Comparison of ENCODE assay signal across 13 cellular contexts in genomic region chr3:156687023-156687422, GRCh38. TPM values are rescaled to one million over a fixed set of nuclear protein-coding genes. Genes with fewer than 3 reads are reported as not detected.
DNase-seq lines count a peak whose midpoint lies in the region; ATAC-seq and TF ChIP-seq lines count a peak whose summit lies in the region.
"Had no signal": no experiment of that assay in that cellular context is flagged by ENCODE, and none has a peak within 500 bp of the region (broad histone marks: within the 10 kb centered on the region; RNA-seq: fewer than 3 reads in every experiment).

No MANE protein-coding gene starts in this region.

- peak; percentile 64 for ATAC-seq in CD8-positive, alpha-beta T cell
- ATAC-seq in GM19468 (IDR thresholded peaks at IDR 0.05; ENCODE audit: extremely low read depth, unreplicated experiment) (peak; percentile 11), HG02840 (IDR thresholded peaks at IDR 0.05; ENCODE audit: low FRiP score, unreplicated experiment) (no peak), HG03469 (IDR thresholded peaks at IDR 0.05; ENCODE audit: unreplicated experiment) (no peak), HG03521 (IDR thresholded peaks at IDR 0.05; ENCODE audit: unreplicated experiment) (no peak)
- ATAC-seq: upper lobe of right lung had no signal

- H3K79me2 ChIP-seq in MM.1S (ENCODE audit: low read length) = peaks cover 89% of the 10 kb centered on the region

- POLR2A ChIA-PET in CD8-positive, alpha-beta T cell (lab: Charles Lee) = no interaction called here

- TF ChIP-seq CTCF in CD8-positive, alpha-beta T cell (IDR thresholded peaks at IDR 0.05) = no peak
- no peak for TF ChIP-seq CTCF in MM.1S (IDR thresholded peaks at IDR 0.05; ENCODE audit: low read length)
- TF ChIP-seq CTCF in fibroblast of the aortic adventitia (IDR thresholded peaks at IDR 0.05; ENCODE audit: insufficient read depth, low read length) = no peak

- no peak overlapping the region for H3K4me3 ChIP-seq in CD8-positive, alpha-beta T cell (ENCODE audit: low read depth, low read length)
- H3K4me3 ChIP-seq in MM.1S (ENCODE audit: low read length) (no peak overlapping the region), fibroblast of the aortic adventitia (ENCODE audit: low read depth, low read length) (no peak overlapping the region)
- H3K4me3 ChIP-seq: pancreas, upper lobe of right lung had no signal

- no peak overlapping the region for H3K27ac ChIP-seq in CD8-positive, alpha-beta T cell (ENCODE audit: low read depth, low read length)
- H3K27ac ChIP-seq in MM.1S (ENCODE audit: low read length) = no peak overlapping the region; the same call in 1 of the 2 replicates
- H3K27ac ChIP-seq: pancreas, upper lobe of right lung had no signal

- peaks cover 31% of the 10 kb centered on the region for H3K36me3 Mint-ChIP-seq in CD8-positive, alpha-beta T cell

- H2AFZ ChIP-seq in MM.1S (ENCODE audit: low read length) = no peak overlapping the region

- intact Hi-C loops in CD8-positive, alpha-beta T cell (cut with DNase I, micrococcal nuclease) = no loop called here

- no peak overlapping the region for H3K9ac ChIP-seq in MM.1S (ENCODE audit: low read length)

- no peaks in the 10 kb centered on the region for H3K9me2 ChIP-seq in MM.1S (replicated peaks; ENCODE audit: insufficient read depth, low read length)

- H3K4me3 Mint-ChIP-seq in CD8-positive, alpha-beta T cell = no peak overlapping the region

- peak overlapping the region; percentile 73 for H3K4me2 ChIP-seq in MM.1S (ENCODE audit: low read depth, low read length)

- no peak overlapping the region for H3K27ac Mint-ChIP-seq in CD8-positive, alpha-beta T cell

- no peak for DNase-seq in CD8-positive, alpha-beta T cell
- DNase-seq in MM.1S (peak; percentile 80), fibroblast of the aortic adventitia (ENCODE audit: low read depth) (peak; percentile 21), MV-4-11 (lab: John Stamatoyannopoulos, UW) (no peak)
- DNase-seq: effector CD4-positive, alpha-beta T cell; NCI-H69; pancreas; T1000; upper lobe of right lung had no signal

- H3K9me3 ChIP-seq in CD8-positive, alpha-beta T cell (ENCODE audit: low read length) = no peaks in the 10 kb centered on the region
- no peaks in the 10 kb centered on the region for H3K9me3 ChIP-seq in MM.1S (replicated peaks; ENCODE audit: insufficient read depth, low read length)
- H3K9me3 ChIP-seq: pancreas, upper lobe of right lung had no signal

- no peaks in the 10 kb centered on the region for H3K36me3 ChIP-seq in CD8-positive, alpha-beta T cell (ENCODE audit: insufficient read depth, low read length)
- no peaks in the 10 kb centered on the region; the same call in 1 of the 2 replicates for H3K36me3 ChIP-seq in MM.1S (replicated peaks; ENCODE audit: insufficient read depth, low read length)
- H3K36me3 ChIP-seq: pancreas, upper lobe of right lung had no signal

- H3K9me3 Mint-ChIP-seq in CD8-positive, alpha-beta T cell = no peaks in the 10 kb centered on the region

- peaks cover 42% of the 10 kb centered on the region for H3F3A ChIP-seq in MM.1S (ENCODE audit: insufficient read depth, low read length)

- H3K27me3 ChIP-seq in CD8-positive, alpha-beta T cell (ENCODE audit: insufficient read depth, low read length) = no peaks in the 10 kb centered on the region
- no peaks in the 10 kb centered on the region for H3K27me3 ChIP-seq in MM.1S (replicated peaks; ENCODE audit: insufficient read depth, low read length)
- H3K27me3 ChIP-seq: pancreas, upper lobe of right lung had no signal

- peaks cover 33% of the 10 kb centered on the region for H3K4me1 ChIP-seq in CD8-positive, alpha-beta T cell (ENCODE audit: insufficient read depth, low read length)
- H3K4me1 ChIP-seq in MM.1S (ENCODE audit: low read length) = peaks cover 73% of the 10 kb centered on the region

- peaks cover 88% of the 10 kb centered on the region for H3K4me1 Mint-ChIP-seq in CD8-positive, alpha-beta T cell (ENCODE audit: low read depth)

- CTCF ChIA-PET in CD8-positive, alpha-beta T cell (lab: Charles Lee) = no interaction called here

- peaks cover 19% of the 10 kb centered on the region; the same call in 1 of the 2 replicates for H4K20me1 ChIP-seq in MM.1S (ENCODE audit: insufficient read depth, low read length)

- no peaks in the 10 kb centered on the region for H3K27me3 Mint-ChIP-seq in CD8-positive, alpha-beta T cell (ENCODE audit: low read depth)

RNA-seq across cellular contexts. Expression of gene TIPARP, which starts 12.6 kb away (rescaled TPM):
- total RNA-seq in CD8-positive, alpha-beta T cell = 100 to 1,000 TPM; 265 to 268 TPM
- 26.1 and 67.1 TPM in 2 replicates for total RNA-seq in fibroblast of the aortic adventitia (ENCODE audit: low replicate concordance)

Comparison
In these comparisons a context has a peak if more than half of its experiments do, and no peak if none do; other contexts are left out.
1. ATAC-seq: peak in CD8-positive, alpha-beta T cell (single experiment) and GM19468 (single experiment); none in HG02840 (single experiment), HG03469 (single experiment) and HG03521 (single experiment).
2. DNase-seq: peak in MM.1S (single experiment) and fibroblast of the aortic adventitia (single experiment); none in CD8-positive, alpha-beta T cell (0 of 7) and MV-4-11 (single experiment).